Comparison of ENCODE assay signal across 19 cellular contexts in the genomic region with DNA sequence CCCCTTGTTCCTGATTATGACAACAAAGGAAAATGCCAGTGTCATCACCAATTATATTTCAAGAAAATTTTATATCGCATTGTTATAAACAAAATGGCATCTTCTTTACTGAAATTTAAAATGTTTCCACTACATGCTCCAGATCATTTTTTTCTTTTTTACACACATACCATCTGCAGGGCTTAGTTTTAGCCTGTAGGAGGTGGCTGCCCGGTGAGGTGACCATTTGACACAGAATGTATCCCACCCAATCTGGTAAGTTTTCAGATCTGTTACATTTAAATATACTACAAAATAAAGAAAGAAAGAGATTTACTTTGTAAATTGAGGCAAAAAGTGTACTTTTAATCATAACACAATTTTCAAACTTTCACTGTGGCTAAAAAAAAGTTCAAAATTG.
"Had no signal": no experiment of that assay in that cellular context is flagged by ENCODE, and none has a peak within 500 bp of the region (broad histone marks: within the 10 kb centered on the region; RNA-seq: fewer than 3 reads in every experiment).

No MANE protein-coding gene starts in this region.

- H3K4me1 ChIP-seq: adrenal gland had no signal

- H3K4me1 Mint-ChIP-seq: activated naive CD8-positive, alpha-beta T cell treated with anti-CD3 and anti-CD28 coated beads, Interleukin-2, amount 10 ng/mL, durations not matched to agents 7 days and 5 days had no signal

- H3K27me3 ChIP-seq: adrenal gland had no signal

- H3K36me3 ChIP-seq: adrenal gland had no signal

- H3K27me3 Mint-ChIP-seq: activated naive CD8-positive, alpha-beta T cell treated with anti-CD3 and anti-CD28 coated beads, Interleukin-2, amount 10 ng/mL, durations not matched to agents 7 days and 5 days had no signal

- H3K27ac Mint-ChIP-seq: activated CD8-positive, alpha-beta T cell treated with anti-CD3 and anti-CD28 coated beads, Interleukin-2, amount 10 ng/mL, durations not matched to agents 7 days and 5 days; activated naive CD8-positive, alpha-beta T cell treated with anti-CD3 and anti-CD28 coated beads, Interleukin-2, amount 10 ng/mL, durations not matched to agents 7 days and 5 days; T-helper 1 cell treated with Interleukin-12 subunit alpha and Interleukin-12 subunit beta and Interleukin-4 antibody, amounts not matched to agents 30 μg/mL and 1 μg/mL, for 36 hours had no signal

- H3K4me3 Mint-ChIP-seq: activated CD8-positive, alpha-beta T cell treated with anti-CD3 and anti-CD28 coated beads, Interleukin-2, amount 10 ng/mL, durations not matched to agents 7 days and 5 days; activated naive CD8-positive, alpha-beta T cell treated with anti-CD3 and anti-CD28 coated beads, Interleukin-2, amount 10 ng/mL, durations not matched to agents 7 days and 5 days; T-helper 1 cell treated with Interleukin-12 subunit alpha and Interleukin-12 subunit beta and Interleukin-4 antibody, amounts not matched to agents 30 μg/mL and 1 μg/mL, for 36 hours had no signal

- H3K27ac ChIP-seq: adrenal gland had no signal

- H3K9me3 Mint-ChIP-seq: activated naive CD8-positive, alpha-beta T cell treated with anti-CD3 and anti-CD28 coated beads, Interleukin-2, amount 10 ng/mL, durations not matched to agents 7 days and 5 days; T-helper 1 cell treated with Interleukin-12 subunit alpha and Interleukin-12 subunit beta and Interleukin-4 antibody, amounts not matched to agents 30 μg/mL and 1 μg/mL, for 36 hours had no signal

- H3K36me3 Mint-ChIP-seq: activated naive CD8-positive, alpha-beta T cell treated with anti-CD3 and anti-CD28 coated beads, Interleukin-2, amount 10 ng/mL, durations not matched to agents 7 days and 5 days had no signal

- DNase-seq: activated CD4-positive, alpha-beta T cell treated with anti-CD3 and anti-CD28 coated beads for 48 hours; activated CD4-positive, alpha-beta T cell treated with anti-CD3 and anti-CD28 coated beads, Interleukin-2, amount 50 U/mL, for 4 hours; activated CD4-positive, CD25-positive, alpha-beta regulatory T cell treated with anti-CD3 and anti-CD28 coated beads, Interleukin-2, amount 50 U/mL, for 72 hours; activated CD8-positive, alpha-beta memory T cell treated with anti-CD3 and anti-CD28 coated beads, Interleukin-2, amount 50 U/mL, for 48 hours; activated CD8-positive, alpha-beta T cell treated with anti-CD3 and anti-CD28 coated beads, Interleukin-2, amount 10 ng/mL, durations not matched to agents 7 days and 5 days; activated naive CD4-positive, alpha-beta T cell treated with anti-CD3 and anti-CD28 coated beads, Interleukin-2, amount 50 U/mL, for 16 hours; activated naive CD8-positive, alpha-beta T cell treated with anti-CD3 and anti-CD28 coated beads, Interleukin-2, amount 10 ng/mL, durations not matched to agents 7 days and 5 days; activated T-cell treated with anti-CD3 and anti-CD28 coated beads, Interleukin-2, amount 50 U/mL, for 1 hour; adrenal gland; anterior cingulate cortex; NCI-H1048; NCI-H146; NCI-H187 treated with DMSO at 0.1 percent for 48 hours; NCI-H2081 treated with DMSO at 0.1 percent for 48 hours; NCI-H446; NCI-H524; PC-3; SHP77 treated with DMSO at 0.1 percent for 48 hours had no signal

- H3K4me3 ChIP-seq: adrenal gland had no signal

- ATAC-seq: activated CD8-positive, alpha-beta T cell treated with anti-CD3 and anti-CD28 coated beads, Interleukin-2, amount 10 ng/mL, durations not matched to agents 7 days and 5 days; PC-3 had no signal
